ENCODE assay signal across 10 cellular contexts in genomic region chr13:49098198-49098597, GRCh38.
DNase-seq lines count a peak whose midpoint lies in the region; ATAC-seq and TF ChIP-seq lines count a peak whose summit lies in the region.
"Had no signal": no experiment of that assay in that cellular context is flagged by ENCODE, and none has a peak within 500 bp of the region (broad histone marks: within the 10 kb centered on the region; RNA-seq: fewer than 3 reads in every experiment).

No MANE protein-coding gene starts in this region.

- ATAC-seq in Right ventricle myocardium inferior (peak; percentile 75), HG03354 (IDR thresholded peaks at IDR 0.05; ENCODE audit: poor library complexity, severe bottlenecking, unreplicated experiment) (no peak), GM21528 (IDR thresholded peaks at IDR 0.05; ENCODE audit: low FRiP score, unreplicated experiment) (no peak)

- intact Hi-C loops in Right ventricle myocardium inferior (cut with DNase I) (no loop called here), cardiac septum (cut with DNase I) (loop anchor here (5.0 to 10.0 kb wide), 2 partner anchors 121 to 147 kb away; partner anchors contain the start of genes CDADC1 and FNDC3A), mammary epithelial cell (cut with micrococcal nuclease) (loop anchor here (2.0 to 10.0 kb wide), 3 partner anchors 121 to 203 kb away; partner anchors contain the start of gene FNDC3A), uterus (cut with DNase I; ENCODE audit: low total_unique reads) (no loop called here)

- H3K27ac ChIP-seq in mammary epithelial cell (ENCODE audit: insufficient read depth, low read depth, low read length) = peak overlapping the region; percentile 88
- H3K27ac ChIP-seq in uterus = peak overlapping the region; percentile 69 to 88
- H3K27ac ChIP-seq: parathyroid adenoma had no signal

- H3K79me2 ChIP-seq in mammary epithelial cell (ENCODE audit: insufficient read depth, low read length) = peaks cover 7% of the 10 kb centered on the region
- H3K79me2 ChIP-seq: parathyroid adenoma had no signal

- H3K27me3 ChIP-seq in mammary epithelial cell (ENCODE audit: insufficient read depth, low read length) = no peaks in the 10 kb centered on the region
- H3K27me3 ChIP-seq in uterus = no peaks in the 10 kb centered on the region

- H3K4me3 ChIP-seq in mammary epithelial cell (replicated peaks in 1 of 3; ENCODE audit: insufficient read depth in 1 of 3, low read depth in 2 of 3, low read length in 3 of 3) = no peak overlapping the region
- no peak overlapping the region for H3K4me3 ChIP-seq in uterus

- CTCF ChIA-PET in mammary epithelial cell (lab: Charles Lee; ENCODE audit: low non-redundant PET) = no interaction called here

- 4% methylated on average over 2 of the region's 2 CpGs for WGBS in mammary epithelial cell (ENCODE audit: low coverage, missing lambda C conversion rate)

- in situ Hi-C loops in mammary epithelial cell (cut with MboI; ENCODE audit: low sequenced_read_pairs in 2 of 2) = no loop called here

- dilution Hi-C loops in mammary epithelial cell (cut with HindIII; ENCODE audit: low sequenced_read_pairs) = no loop called here

- H3K4me1 ChIP-seq in mammary epithelial cell (ENCODE audit: insufficient read depth, low read length) = peaks cover 22% of the 10 kb centered on the region
- H3K4me1 ChIP-seq in uterus = peaks cover 0 to 13% of the 10 kb centered on the region in 2 donors
- H3K4me1 ChIP-seq: parathyroid adenoma had no signal

- no peak overlapping the region for H2AFZ ChIP-seq in mammary epithelial cell (ENCODE audit: low read depth, low read length)
- H2AFZ ChIP-seq: parathyroid adenoma had no signal

- BruUV-seq in mammary epithelial cell (replicated peaks; lab: Mats Ljungman, UMichigan) = no TSS peak

- DNase-seq in Right ventricle myocardium inferior (ENCODE audit: missing footprints) (no peak), cardiac septum (ENCODE audit: low spot score) (no peak), mammary epithelial cell (peak; percentile 94), left kidney (ENCODE audit: low read depth, low spot score) (peak; percentile 48), uterus (peak; percentile 46 to 71), NCI-H2107 treated with DMSO at 0.1 percent for 48 hours (lab: John Stamatoyannopoulos, UW; ENCODE audit: unreplicated experiment) (no peak)
- DNase-seq: COR-L47 had no signal

- no peaks in the 10 kb centered on the region for H4K20me1 ChIP-seq in mammary epithelial cell (ENCODE audit: insufficient read depth, low read length)

- no peak for TF ChIP-seq POLR2A in uterus (IDR thresholded peaks at IDR 0.05)

- H3K9me3 ChIP-seq in mammary epithelial cell (replicated peaks; ENCODE audit: insufficient read depth, low read length) (no peaks in the 10 kb centered on the region), uterus (no peaks in the 10 kb centered on the region)

- H3K36me3 ChIP-seq in mammary epithelial cell (ENCODE audit: insufficient read depth, low read length) = no peaks in the 10 kb centered on the region
- no peaks in the 10 kb centered on the region for H3K36me3 ChIP-seq in uterus

- no peak overlapping the region for H3K9ac ChIP-seq in mammary epithelial cell (ENCODE audit: insufficient read depth, low read length)
- H3K9ac ChIP-seq: parathyroid adenoma had no signal

- H3K4me2 ChIP-seq in mammary epithelial cell (ENCODE audit: insufficient read depth, low read depth, low read length) = peak overlapping the region; percentile 66

- no peak for TF ChIP-seq CTCF in mammary epithelial cell (conservative IDR thresholded peaks at IDR 0.05 in 1 of 2, IDR thresholded peaks at IDR 0.05 in 1 of 2; ENCODE audit: extremely low read depth in 1 of 2, insufficient read depth in 1 of 2, low read depth in 1 of 2, low read length in 2 of 2)
- TF ChIP-seq CTCF in uterus (IDR thresholded peaks at IDR 0.05) = no peak

Comparison
In these comparisons a context has a peak if more than half of its experiments do, and no peak if none do; other contexts are left out.
1. intact Hi-C loops: an anchor here in cardiac septum (5.0 to 10.0 kb wide) and mammary epithelial cell (2.0 to 10.0 kb wide); none called in Right ventricle myocardium inferior and uterus.
2. DNase-seq: peak in mammary epithelial cell (single experiment), left kidney (single experiment) and uterus (2 of 2); none in Right ventricle myocardium inferior (single experiment), cardiac septum (single experiment) and NCI-H2107 treated with DMSO at 0.1 percent for 48 hours (single experiment).